In the genomic region with DNA sequence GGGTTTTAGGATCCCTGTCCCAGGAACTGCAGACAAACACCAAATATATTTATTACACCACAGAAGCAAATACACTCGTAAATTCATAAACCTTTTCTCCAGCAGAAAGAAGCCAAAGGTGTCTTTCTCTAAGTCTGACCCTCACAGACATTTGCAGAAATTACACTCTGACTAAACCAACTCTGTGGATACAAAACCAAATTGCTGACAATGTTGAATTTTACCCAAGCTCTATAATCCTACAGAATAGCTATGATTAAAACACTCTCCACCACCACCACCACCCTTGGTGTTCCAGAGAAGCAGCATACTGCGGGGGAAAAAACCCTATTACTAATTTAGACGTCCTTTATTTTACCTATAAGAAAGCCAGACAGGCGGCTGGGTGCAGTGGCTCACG, we compare ENCODE assay signal across 18 cellular contexts. TPM values are rescaled to one million over a fixed set of nuclear protein-coding genes. Genes with fewer than 3 reads are reported as not detected.
DNase-seq lines count a peak whose midpoint lies in the region; ATAC-seq and TF ChIP-seq lines count a peak whose summit lies in the region.
"Had no signal": no experiment of that assay in that cellular context is flagged by ENCODE, and none has a peak within 500 bp of the region (broad histone marks: within the 10 kb centered on the region; RNA-seq: fewer than 3 reads in every experiment).

No MANE protein-coding gene starts in this region.

- CTCF ChIA-PET in CD8-positive, alpha-beta memory T cell (lab: Charles Lee) = interaction anchor here (1.0 kb wide), 1 partner anchor 16 kb away, joined by 3 read pairs; no protein-coding TSS in a partner anchor

- TF ChIP-seq POLR2A in spleen (IDR thresholded peaks at IDR 0.05) = no peak

- H3K9me3 ChIP-seq in CD4-positive, CD25-positive, alpha-beta regulatory T cell (ENCODE audit: control insufficient read depth in 2 of 2, low read length in 2 of 2) = peaks cover 15 to 23% of the 10 kb centered on the region in 2 experiments
- H3K9me3 ChIP-seq in CD8-positive, alpha-beta memory T cell (ENCODE audit: low read length) = no peaks in the 10 kb centered on the region
- peaks cover 0 to 22% (median 8%) of the 10 kb centered on the region in 8 donors for H3K9me3 ChIP-seq in spleen

- peak overlapping the region in 3 of 4 donors; percentile 13 to 77 (median 26) for H3K4me3 Mint-ChIP-seq in CD4-positive, CD25-positive, alpha-beta regulatory T cell
- H3K4me3 Mint-ChIP-seq in CD8-positive, alpha-beta memory T cell = peak overlapping the region in 3 of 7 donors; percentile 21 to 78 (median 41)
- H3K4me3 Mint-ChIP-seq in effector memory CD8-positive, alpha-beta T cell = peak overlapping the region in 1 of 2 donors; percentile 34
- no peak overlapping the region for H3K4me3 Mint-ChIP-seq in natural killer cell treated with Interleukin-12 subunit alpha and Interleukin-12 subunit beta and Interleukin-15 and Interleukin-18, amount 100 ng/mL, for 72 hours
- H3K4me3 Mint-ChIP-seq: CD14-positive monocyte, GM23338 had no signal

- peaks cover 0 to 23% (median 5%) of the 10 kb centered on the region in 7 donors for H3K9me3 Mint-ChIP-seq in CD4-positive, CD25-positive, alpha-beta regulatory T cell
- peaks cover 0 to 4% (median 0%) of the 10 kb centered on the region in 5 donors for H3K9me3 Mint-ChIP-seq in CD8-positive, alpha-beta memory T cell
- no peaks in the 10 kb centered on the region for H3K9me3 Mint-ChIP-seq in effector memory CD8-positive, alpha-beta T cell
- H3K9me3 Mint-ChIP-seq in natural killer cell treated with Interleukin-12 subunit alpha and Interleukin-12 subunit beta and Interleukin-15 and Interleukin-18, amount 100 ng/mL, for 72 hours = peaks cover 4% of the 10 kb centered on the region

- no peak for ATAC-seq in CD4-positive, CD25-positive, alpha-beta regulatory T cell (ENCODE audit: low read depth in 2 of 2)
- ATAC-seq in effector memory CD8-positive, alpha-beta T cell (replicated peaks) = no peak
- no peak for ATAC-seq in natural killer cell treated with Interleukin-12 subunit alpha and Interleukin-12 subunit beta and Interleukin-15 and Interleukin-18, amount 100 ng/mL, for 72 hours
- ATAC-seq: GM23338, Panc1 had no signal

- TF ChIP-seq CTCF in spleen (IDR thresholded peaks at IDR 0.05 in 8 of 11, conservative IDR thresholded peaks at IDR 0.05 in 3 of 11) = no peak

- DNase-seq in CD4-positive, CD25-positive, alpha-beta regulatory T cell = no peak
- no peak for DNase-seq in CD8-positive, alpha-beta memory T cell
- DNase-seq in effector memory CD8-positive, alpha-beta T cell = no peak
- no peak for DNase-seq in natural killer cell treated with Interleukin-12 subunit alpha and Interleukin-12 subunit beta and Interleukin-15 and Interleukin-18, amount 100 ng/mL, for 72 hours (ENCODE audit: low spot score)
- DNase-seq in RKO (ENCODE audit: low spot score) (no peak), GM19238 (ENCODE audit: insufficient read length, low spot score) (no peak), spleen (no peak)
- DNase-seq: ACHN, GF-D8, HCEC 1CT, KBM-7, NCI-H1105 treated with DMSO at 0.1 percent for 48 hours, NCI-H1694, NCI-H2081 treated with DMSO at 0.1 percent for 48 hours, NCI-H446 treated with DMSO at 0.1 percent for 48 hours had no signal

- H3K36me3 Mint-ChIP-seq in CD4-positive, CD25-positive, alpha-beta regulatory T cell = peaks cover 38% of the 10 kb centered on the region
- peaks cover 11 to 55% (median 23%) of the 10 kb centered on the region in 3 donors for H3K36me3 Mint-ChIP-seq in CD8-positive, alpha-beta memory T cell
- peaks cover 15% of the 10 kb centered on the region for H3K36me3 Mint-ChIP-seq in effector memory CD8-positive, alpha-beta T cell (ENCODE audit: insufficient read depth)
- H3K36me3 Mint-ChIP-seq in natural killer cell treated with Interleukin-12 subunit alpha and Interleukin-12 subunit beta and Interleukin-15 and Interleukin-18, amount 100 ng/mL, for 72 hours = peaks cover 12% of the 10 kb centered on the region

- 91 to 96% (median 94%) methylated on average over 5 of the region's 5 CpGs for WGBS in spleen, 5 donors

- peaks cover 32% of the 10 kb centered on the region for H3K36me3 ChIP-seq in CD4-positive, CD25-positive, alpha-beta regulatory T cell (ENCODE audit: control insufficient read depth, insufficient read depth, low read length)
- peaks cover 4% of the 10 kb centered on the region for H3K36me3 ChIP-seq in CD8-positive, alpha-beta memory T cell (ENCODE audit: insufficient read depth, low read length)
- H3K36me3 ChIP-seq in spleen = peaks cover 0 to 80% (median 3%) of the 10 kb centered on the region in 6 donors

- H3K27me3 ChIP-seq in CD4-positive, CD25-positive, alpha-beta regulatory T cell (ENCODE audit: control insufficient read depth, insufficient read depth, low read length) = no peaks in the 10 kb centered on the region
- no peaks in the 10 kb centered on the region for H3K27me3 ChIP-seq in CD8-positive, alpha-beta memory T cell (ENCODE audit: insufficient read depth, low read length, poor library complexity, severe bottlenecking)
- H3K27me3 ChIP-seq in spleen (replicated peaks in 1 of 7) = no peaks in the 10 kb centered on the region

- intact Hi-C loops in spleen (cut with DNase I; ENCODE audit: low total_unique reads) = no loop called here

- H3K27ac ChIP-seq in CD4-positive, CD25-positive, alpha-beta regulatory T cell (ENCODE audit: insufficient read depth, low read length, poor library complexity, severe bottlenecking) = no peak overlapping the region
- H3K27ac ChIP-seq in CD8-positive, alpha-beta memory T cell (ENCODE audit: low read depth, low read length) = no peak overlapping the region
- H3K27ac ChIP-seq in spleen = no peak overlapping the region

- no peak overlapping the region for H3K4me3 ChIP-seq in CD4-positive, CD25-positive, alpha-beta regulatory T cell (ENCODE audit: low read depth, low read length)
- H3K4me3 ChIP-seq in CD8-positive, alpha-beta memory T cell (ENCODE audit: low read length) = no peak overlapping the region
- no peak overlapping the region for H3K4me3 ChIP-seq in spleen
- H3K4me3 ChIP-seq: GM23338 had no signal

- no peaks in the 10 kb centered on the region for H3K27me3 Mint-ChIP-seq in CD4-positive, CD25-positive, alpha-beta regulatory T cell
- no peaks in the 10 kb centered on the region for H3K27me3 Mint-ChIP-seq in CD8-positive, alpha-beta memory T cell
- no peaks in the 10 kb centered on the region for H3K27me3 Mint-ChIP-seq in effector memory CD8-positive, alpha-beta T cell
- no peaks in the 10 kb centered on the region for H3K27me3 Mint-ChIP-seq in natural killer cell treated with Interleukin-12 subunit alpha and Interleukin-12 subunit beta and Interleukin-15 and Interleukin-18, amount 100 ng/mL, for 72 hours

- H3K27ac Mint-ChIP-seq in CD4-positive, CD25-positive, alpha-beta regulatory T cell = peak overlapping the region in 1 of 3 donors; percentile 75
- H3K27ac Mint-ChIP-seq in CD8-positive, alpha-beta memory T cell = peak overlapping the region in 5 of 8 donors; percentile 21 to 76 (median 65)
- H3K27ac Mint-ChIP-seq in effector memory CD8-positive, alpha-beta T cell = peak overlapping the region; percentile 83 to 89
- peak overlapping the region; percentile 37 to 78 for H3K27ac Mint-ChIP-seq in natural killer cell treated with Interleukin-12 subunit alpha and Interleukin-12 subunit beta and Interleukin-15 and Interleukin-18, amount 100 ng/mL, for 72 hours
- H3K27ac Mint-ChIP-seq: GM23338 had no signal

- POLR2A ChIA-PET in CD8-positive, alpha-beta memory T cell (lab: Charles Lee) = no interaction called here

- peaks cover 3 to 73% (median 38%) of the 10 kb centered on the region in 4 donors for H3K4me1 Mint-ChIP-seq in CD4-positive, CD25-positive, alpha-beta regulatory T cell
- H3K4me1 Mint-ChIP-seq in CD8-positive, alpha-beta memory T cell = peaks cover 48 to 72% (median 61%) of the 10 kb centered on the region in 3 donors
- peaks cover 47 to 50% of the 10 kb centered on the region in 2 donors for H3K4me1 Mint-ChIP-seq in effector memory CD8-positive, alpha-beta T cell (ENCODE audit: low read depth in 2 of 2)
- H3K4me1 Mint-ChIP-seq in natural killer cell treated with Interleukin-12 subunit alpha and Interleukin-12 subunit beta and Interleukin-15 and Interleukin-18, amount 100 ng/mL, for 72 hours (ENCODE audit: low read depth in 2 of 2) = peaks cover 50% of the 10 kb centered on the region in 2 donors

- H3K4me1 ChIP-seq in CD4-positive, CD25-positive, alpha-beta regulatory T cell (ENCODE audit: control insufficient read depth, insufficient read depth, low read length, poor library complexity, severe bottlenecking) = peaks cover 20% of the 10 kb centered on the region
- H3K4me1 ChIP-seq in CD8-positive, alpha-beta memory T cell (ENCODE audit: insufficient read depth, low read length) = peaks cover 38% of the 10 kb centered on the region
- peaks cover 8 to 87% (median 60%) of the 10 kb centered on the region in 6 donors for H3K4me1 ChIP-seq in spleen

RNA-seq across cellular contexts. Expression of a gene that starts 5.2 kb away (rescaled TPM):
- 16.1 TPM for total RNA-seq in CD4-positive, CD25-positive, alpha-beta regulatory T cell
- polyA plus RNA-seq in CD4-positive, CD25-positive, alpha-beta regulatory T cell = 10 to 100 TPM; 16.3 to 20.2 (median 17.6) TPM
- 1 to 10 TPM; 7.4 to 8.0 TPM for total RNA-seq in CD8-positive, alpha-beta memory T cell
- 16.7 TPM for polyA plus RNA-seq in CD8-positive, alpha-beta memory T cell
- 10 to 100 TPM; 12.5 to 13.2 TPM for total RNA-seq in natural killer cell treated with Interleukin-12 subunit alpha and Interleukin-12 subunit beta and Interleukin-15 and Interleukin-18, amount 100 ng/mL, for 72 hours
- 10 to 100 TPM; 17.0 to 24.5 (median 21.7) TPM for total RNA-seq in spleen
- 10 to 100 TPM in 1 of 3 donors, 1 to 10 TPM in 2; 5.9 to 11.4 (median 6.5) TPM for polyA plus RNA-seq in spleen
